8 cellular contexts compared by ENCODE assay signal in genomic region chr17:81345211-81346089, GRCh38. TPM values are rescaled to one million over a fixed set of nuclear protein-coding genes. Genes with fewer than 3 reads are reported as not detected.
DNase-seq lines count a peak whose midpoint lies in the region; ATAC-seq and TF ChIP-seq lines count a peak whose summit lies in the region.

No MANE protein-coding gene starts in this region.

- H3K4me3 ChIP-seq in ACC112 (ENCODE audit: low read depth, low read length) = peak overlapping the region; percentile 99
- peak overlapping the region; percentile 81 to 84 for H3K4me3 ChIP-seq in duodenal mucosa (ENCODE audit: low read depth in 1 of 2, low read length in 2 of 2)
- H3K4me3 ChIP-seq in lower leg skin (ENCODE audit: low read depth, poor library complexity, severe bottlenecking) = peak overlapping the region; percentile 67

- H2AFZ ChIP-seq in ACC112 (ENCODE audit: low read length, unreplicated experiment) = no peak overlapping the region

- peak overlapping the region; percentile 90 for H3K27ac ChIP-seq in ACC112 (ENCODE audit: low read depth, low read length)
- H3K27ac ChIP-seq in duodenal mucosa (ENCODE audit: low read depth, low read length) = peak overlapping the region; percentile 93

- DNase-seq in GM13977 (ENCODE audit: low spot score) (peak; percentile 92), NCI-H2107 treated with DMSO at 0.1 percent for 48 hours (lab: John Stamatoyannopoulos, UW; ENCODE audit: unreplicated experiment) (peak; percentile 47), lower leg skin (ENCODE audit: low spot score in 2 of 2) (peak; percentile 80 to 98)
- DNase-seq in stimulated activated CD4-positive, alpha-beta T cell treated with anti-CD3 and anti-CD28 coated beads, TNF-alpha, amount 100 ng/mL, for 48 hours (ENCODE audit: low read depth in 3 of 3) = peak; percentile 37 to 46 (median 41)

- peak in 1 of 2 donors; percentile 85 for TF ChIP-seq POLR2A in lower leg skin (IDR thresholded peaks at IDR 0.05)

- H3K79me2 ChIP-seq in ACC112 (ENCODE audit: control insufficient read depth, insufficient read depth, low read length, unreplicated experiment) = peaks cover 51% of the 10 kb centered on the region

- peak; percentile 41 for ATAC-seq in HG02884 (IDR thresholded peaks at IDR 0.05; ENCODE audit: unreplicated experiment)
- ATAC-seq in activated CD4-positive, CD25-positive, alpha-beta regulatory T cell treated with anti-CD3 and anti-CD28 coated beads, Interleukin-2, amount 50 U/mL, for 24 hours = peak; percentile 17 to 46

- WGBS in lower leg skin, 2 donors = 0% methylated on average over 36 to 43 of the region's 96 CpGs

- H3K9ac ChIP-seq in duodenal mucosa (ENCODE audit: low read depth in 1 of 2, low read length in 2 of 2) = peak overlapping the region; percentile 86 to 96

- peaks cover 3% of the 10 kb centered on the region for H3K4me1 ChIP-seq in ACC112 (ENCODE audit: control insufficient read depth, insufficient read depth, low read length, unreplicated experiment)
- H3K4me1 ChIP-seq in duodenal mucosa (ENCODE audit: control insufficient read depth in 1 of 2, insufficient read depth in 2 of 2, low read length in 2 of 2) = peaks cover 21 to 24% of the 10 kb centered on the region in 2 donors

- TF ChIP-seq CTCF in GM13977 (IDR thresholded peaks at IDR 0.05; ENCODE audit: extremely low read depth, insufficient read depth, missing control alignments) (no peak), lower leg skin (IDR thresholded peaks at IDR 0.05) (no peak)

- no peaks in the 10 kb centered on the region for H3K36me3 ChIP-seq in ACC112 (ENCODE audit: insufficient read depth, low read length)
- H3K36me3 ChIP-seq in duodenal mucosa (ENCODE audit: control insufficient read depth in 1 of 2, insufficient read depth in 2 of 2, low read length in 2 of 2) = no peaks in the 10 kb centered on the region

- intact Hi-C loops in lower leg skin (cut with DNase I; ENCODE audit: low total_unique reads) = no loop called here

- H3K27me3 ChIP-seq in ACC112 (ENCODE audit: insufficient read depth, low read length) = no peaks in the 10 kb centered on the region
- peaks cover 0 to 6% of the 10 kb centered on the region in 2 donors for H3K27me3 ChIP-seq in duodenal mucosa (ENCODE audit: control insufficient read depth in 1 of 2, insufficient read depth in 2 of 2, low read length in 2 of 2)

- H3K9me3 ChIP-seq in duodenal mucosa (ENCODE audit: control insufficient read depth in 1 of 2, low read length in 2 of 2) = no peaks in the 10 kb centered on the region

- in situ Hi-C loops in GM13977 (cut with MboI; ENCODE audit: low pct_unique_long_range_greater_than_20kb, low sequenced_read_pairs, unreplicated experiment) = no loop called here

RNA-seq across cellular contexts. Expression of gene BAHCC1, which starts 49.8 kb away (rescaled TPM):
- 10 to 100 TPM in 2 of 4 donors, 1 to 10 TPM in 2; 4.1 to 14.2 (median 10.0) TPM for total RNA-seq in lower leg skin

RNA-seq across cellular contexts. Expression of gene SLC38A10, which starts 50.3 kb away (rescaled TPM):
- 100 to 1,000 TPM in 1 of 4 donors, 10 to 100 TPM in 3; 47.5 to 100 (median 73.3) TPM for total RNA-seq in lower leg skin

Comparison
In these comparisons a context has a peak if more than half of its experiments do, and no peak if none do; other contexts are left out.
1. Peak in every context shown above with its lines: DNase-seq, ATAC-seq, H3K4me3 ChIP-seq and H3K27ac ChIP-seq.
2. DNase-seq: peak in every context shown above with its lines; median percentile 92 in GM13977; 89 in lower leg skin; 47 in NCI-H2107 treated with DMSO at 0.1 percent for 48 hours; 41 in stimulated activated CD4-positive, alpha-beta T cell treated with anti-CD3 and anti-CD28 coated beads, TNF-alpha, amount 100 ng/mL, for 48 hours.